In genomic region chr10:103696411-103697145, GRCh38 we compare ENCODE assay signal across 8 cellular contexts.
DNase-seq lines count a peak whose midpoint lies in the region; ATAC-seq and TF ChIP-seq lines count a peak whose summit lies in the region.

No MANE protein-coding gene starts in this region.

- H3K4me3 ChIP-seq in LNCaP clone FGC (ENCODE audit: low read depth, low read length) (no peak overlapping the region), colonic mucosa (no peak overlapping the region), mesendoderm (ENCODE audit: low read length) (no peak overlapping the region)

- ATAC-seq in GM21528 (IDR thresholded peaks at IDR 0.05; ENCODE audit: low FRiP score, unreplicated experiment): peak; percentile 41
- peak; percentile 30 to 31 for ATAC-seq in stimulated activated naive B cell treated with anti-CD40 and anti-IgM and Interleukin-4, amounts not matched to agents 10 μg/mL and 1 μg/mL and 100 μg/mL, for 72 hours (replicated peaks)

- peaks cover 26% of the 10 kb centered on the region for H3K4me1 ChIP-seq in colonic mucosa
- peaks cover 13% of the 10 kb centered on the region for H3K4me1 ChIP-seq in mesendoderm (ENCODE audit: control insufficient read depth, low read depth, low read length)

- H2AK5ac ChIP-seq in mesendoderm (ENCODE audit: low read length): no peak overlapping the region

- DNase-seq in COLO829 (ENCODE audit: low spot score) (peak; percentile 74), LNCaP clone FGC (ENCODE audit: low read depth) (no peak), colonic mucosa (peak; percentile 77), mesendoderm (peak; percentile 97), cerebellar cortex (ENCODE audit: low spot score) (no peak)
- peak; percentile 56 for DNase-seq in activated CD4-positive, alpha-beta T cell treated with anti-CD3 and anti-CD28 coated beads for 1 hour
- peak; percentile 41 for DNase-seq in stimulated activated naive B cell treated with anti-CD40 and anti-IgM and Interleukin-4, amounts not matched to agents 10 μg/mL and 1 μg/mL and 100 μg/mL, for 72 hours

- no peak overlapping the region for H3K27ac Mint-ChIP-seq in stimulated activated naive B cell treated with anti-CD40 and anti-IgM and Interleukin-4, amounts not matched to agents 10 μg/mL and 1 μg/mL and 100 μg/mL, for 72 hours

- no peaks in the 10 kb centered on the region for H3K79me2 ChIP-seq in mesendoderm (ENCODE audit: control insufficient read depth, insufficient read depth, low read length)

- no peak overlapping the region for H3K23ac ChIP-seq in mesendoderm (ENCODE audit: low read length)

- H3K18ac ChIP-seq in mesendoderm (ENCODE audit: low read length): no peak overlapping the region

- no peak overlapping the region for H4K8ac ChIP-seq in mesendoderm (ENCODE audit: low read depth, low read length)

- peaks cover 0 to 4% of the 10 kb centered on the region in 2 donors for H3K27me3 Mint-ChIP-seq in stimulated activated naive B cell treated with anti-CD40 and anti-IgM and Interleukin-4, amounts not matched to agents 10 μg/mL and 1 μg/mL and 100 μg/mL, for 72 hours

- no peaks in the 10 kb centered on the region for H3K9me3 ChIP-seq in colonic mucosa

- H3K36me3 Mint-ChIP-seq in stimulated activated naive B cell treated with anti-CD40 and anti-IgM and Interleukin-4, amounts not matched to agents 10 μg/mL and 1 μg/mL and 100 μg/mL, for 72 hours: no peaks in the 10 kb centered on the region

- no peaks in the 10 kb centered on the region for H3K9me3 Mint-ChIP-seq in stimulated activated naive B cell treated with anti-CD40 and anti-IgM and Interleukin-4, amounts not matched to agents 10 μg/mL and 1 μg/mL and 100 μg/mL, for 72 hours

- H3K79me1 ChIP-seq in mesendoderm (ENCODE audit: low read length): no peaks in the 10 kb centered on the region

- no peak overlapping the region for H4K5ac ChIP-seq in mesendoderm (ENCODE audit: low read length)

- H2BK15ac ChIP-seq in mesendoderm (replicated peaks; ENCODE audit: low read depth): no peak overlapping the region

- intact Hi-C loops in colonic mucosa (cut with DNase I): no loop called here

- WGBS in mesendoderm (ENCODE audit: extremely low coverage, insufficient coverage, low lambda C conversion rate): no CpG with 5 or more reads among the region's 10 CpGs

- H3K36me3 ChIP-seq in colonic mucosa: no peaks in the 10 kb centered on the region
- no peaks in the 10 kb centered on the region for H3K36me3 ChIP-seq in mesendoderm (ENCODE audit: control insufficient read depth, insufficient read depth, low read length)

- no peak overlapping the region for H2BK120ac ChIP-seq in mesendoderm (ENCODE audit: low read depth, low read length)

- peak overlapping the region; percentile 2 for H2BK5ac ChIP-seq in mesendoderm (ENCODE audit: low read length)

- H3K27ac ChIP-seq in colonic mucosa (peak overlapping the region; percentile 60), mesendoderm (ENCODE audit: low read depth, low read length) (peak overlapping the region; percentile 25)

- H3K4me1 Mint-ChIP-seq in stimulated activated naive B cell treated with anti-CD40 and anti-IgM and Interleukin-4, amounts not matched to agents 10 μg/mL and 1 μg/mL and 100 μg/mL, for 72 hours: peaks cover 24 to 36% of the 10 kb centered on the region in 2 donors

- peak overlapping the region in 1 of 2 donors; percentile 38 for H3K9ac ChIP-seq in colonic mucosa (ENCODE audit: low read depth in 2 of 2, low read length in 2 of 2)
- no peak overlapping the region for H3K9ac ChIP-seq in mesendoderm (ENCODE audit: low read length)

- H3K27me3 ChIP-seq in colonic mucosa (no peaks in the 10 kb centered on the region), mesendoderm (ENCODE audit: insufficient read depth, low read length, poor library complexity) (peaks cover 6% of the 10 kb centered on the region)

- H3K4me2 ChIP-seq in mesendoderm (ENCODE audit: low read length): no peak overlapping the region

- peak; percentile 15; the same call in 1 of the 2 replicates for TF ChIP-seq CTCF in LNCaP clone FGC (IDR thresholded peaks at IDR 0.05; ENCODE audit: control insufficient read depth, extremely low read depth, insufficient read depth)
- TF ChIP-seq CTCF in colonic mucosa (IDR thresholded peaks at IDR 0.05): peak; percentile 15

- peak overlapping the region; percentile 18 for H3K56ac ChIP-seq in mesendoderm (ENCODE audit: low read length)

- peak overlapping the region in 1 of 2 donors; percentile 51 for H3K4me3 Mint-ChIP-seq in stimulated activated naive B cell treated with anti-CD40 and anti-IgM and Interleukin-4, amounts not matched to agents 10 μg/mL and 1 μg/mL and 100 μg/mL, for 72 hours

- peak overlapping the region; percentile 81 for H3K4ac ChIP-seq in mesendoderm (ENCODE audit: low read depth, low read length)

Comparison
In these comparisons a context has a peak if more than half of its experiments do, and no peak if none do; other contexts are left out.
1. DNase-seq: peak in COLO829 (single experiment), activated CD4-positive, alpha-beta T cell treated with anti-CD3 and anti-CD28 coated beads for 1 hour (single experiment), colonic mucosa (single experiment), mesendoderm (single experiment) and stimulated activated naive B cell treated with anti-CD40 and anti-IgM and Interleukin-4, amounts not matched to agents 10 μg/mL and 1 μg/mL and 100 μg/mL, for 72 hours (single experiment); none in LNCaP clone FGC (single experiment) and cerebellar cortex (single experiment).